In genomic region chr14:80523518-80524117, GRCh38 we compare ENCODE assay signal across 23 cellular contexts.
A peak's percentile ranks its signal among the peaks of the same experiment; 100 is the strongest.
DNase-seq lines count a peak whose midpoint lies in the region; ATAC-seq, FAIRE-seq and TF ChIP-seq lines count a peak whose summit lies in the region.
"Had no signal": no experiment of that assay in that cellular context is flagged by ENCODE, and none has a peak within 500 bp of the region (broad histone marks: within the 10 kb centered on the region; RNA-seq: fewer than 3 reads in every experiment).

No MANE protein-coding gene starts in this region.

- peak; percentile 95 for FAIRE-seq in endometrium (lab: Jason Lieb, UNC)
- FAIRE-seq: keratinocyte had no signal

- H3K4me3 ChIP-seq in LNCaP clone FGC (ENCODE audit: low read depth, low read length) = no peak overlapping the region
- no peak overlapping the region for H3K4me3 ChIP-seq in HAP-1
- H3K4me3 ChIP-seq: GM23338, MG63, smooth muscle cell had no signal

- in situ Hi-C loops in HAP-1 (cut with MboI; ENCODE audit: low sequenced_read_pairs) = no loop called here

- H3K27me3 ChIP-seq in HAP-1 (ENCODE audit: low read depth) = no peaks in the 10 kb centered on the region
- H3K27me3 ChIP-seq: MG63 had no signal

- no peaks in the 10 kb centered on the region for H3K36me3 ChIP-seq in HAP-1 (replicated peaks)
- H3K36me3 ChIP-seq: MG63 had no signal

- ATAC-seq in GM21576 (IDR thresholded peaks at IDR 0.05; ENCODE audit: unreplicated experiment) (no peak), GM18907 (IDR thresholded peaks at IDR 0.05; ENCODE audit: unreplicated experiment) (no peak)
- ATAC-seq: GM23338; naive thymus-derived CD4-positive, alpha-beta T cell had no signal

- no peaks in the 10 kb centered on the region for H3K4me1 ChIP-seq in HAP-1

- no peak for TF ChIP-seq CTCF in LNCaP clone FGC (IDR thresholded peaks at IDR 0.05; ENCODE audit: control insufficient read depth, extremely low read depth, insufficient read depth)

- DNase-seq in DMS 273 treated with DMSO at 0.1 percent for 48 hours (lab: John Stamatoyannopoulos, UW) (peak; percentile 17), LNCaP clone FGC (ENCODE audit: low read depth) (peak; percentile 46), lung microvascular endothelial cell (ENCODE audit: low read depth in 2 of 2) (peak; percentile 6 to 46), HAP-1 (ENCODE audit: low spot score in 2 of 2) (no peak)
- DNase-seq in stimulated activated CD4-positive, alpha-beta T cell treated with anti-CD3 and anti-CD28 coated beads, Interleukin-4, amount 100 ng/mL, for 24 hours = no peak
- DNase-seq: activated CD4-positive, alpha-beta T cell treated with anti-CD3 and anti-CD28 coated beads, Interleukin-2, amount 10 ng/mL, durations not matched to agents 7 days and 5 days; activated CD8-positive, alpha-beta memory T cell treated with anti-CD3 and anti-CD28 coated beads, Interleukin-2, amount 50 U/mL, for 4 hours; CD4-positive, alpha-beta memory T cell; effector CD4-positive, alpha-beta T cell; hypothalamus; MG63; naive thymus-derived CD4-positive, alpha-beta T cell; NCI-H1436 treated with DMSO at 0.1 percent for 48 hours; NCI-H2171; posterior cingulate gyrus; SHP77; stimulated activated CD4-positive, alpha-beta T cell treated with anti-CD3 and anti-CD28 coated beads, Interleukin-4, amount 100 ng/mL, for 4 hours had no signal

- no peaks in the 10 kb centered on the region for H3K9me3 ChIP-seq in HAP-1
- H3K9me3 ChIP-seq: MG63 had no signal

Comparison
In these comparisons a context has a peak if more than half of its experiments do, and no peak if none do; other contexts are left out.
1. DNase-seq: peak in DMS 273 treated with DMSO at 0.1 percent for 48 hours (single experiment), LNCaP clone FGC (single experiment) and lung microvascular endothelial cell (2 of 2); none in stimulated activated CD4-positive, alpha-beta T cell treated with anti-CD3 and anti-CD28 coated beads, Interleukin-4, amount 100 ng/mL, for 24 hours (single experiment) and HAP-1 (0 of 2).